Comparison of ENCODE assay signal across 9 cellular contexts in the genomic region with DNA sequence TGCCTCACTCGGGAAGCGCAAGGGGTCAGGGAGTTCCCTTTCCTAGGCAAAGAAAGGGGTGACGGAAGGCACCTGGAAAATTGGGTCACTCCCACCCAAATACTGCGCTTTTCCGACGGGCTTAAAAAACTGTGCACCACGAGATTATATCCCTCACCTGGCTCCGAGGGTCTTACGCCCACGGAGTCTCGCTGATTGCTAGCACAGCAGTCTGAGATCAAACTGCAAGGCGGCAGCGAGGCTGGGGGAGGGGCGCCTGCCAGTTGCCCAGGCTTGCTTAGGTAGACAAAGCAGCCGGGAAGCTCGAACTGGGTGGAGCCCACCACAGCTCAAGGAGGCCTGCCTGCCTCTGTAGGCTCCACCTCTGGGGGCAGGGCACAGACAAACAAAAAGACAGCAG. TPM values are rescaled to one million over a fixed set of nuclear protein-coding genes. Genes with fewer than 3 reads are reported as not detected.
DNase-seq lines count a peak whose midpoint lies in the region; ATAC-seq and TF ChIP-seq lines count a peak whose summit lies in the region.
"Not testable (repeated sequence)": the region's sequence is repeated elsewhere in the genome, so short reads cannot be mapped to it uniquely, and the experiment has no call there.
"Had no signal": no experiment of that assay in that cellular context is flagged by ENCODE, and none has a peak within 500 bp of the region (broad histone marks: within the 10 kb centered on the region; RNA-seq: fewer than 3 reads in every experiment).

No MANE protein-coding gene starts in this region.

- H3K4me1 Mint-ChIP-seq in WTC11: peaks cover 21% of the 10 kb centered on the region
- H3K4me1 Mint-ChIP-seq in endothelial cell (ENCODE audit: unreplicated experiment): not testable (repeated sequence)

- H3K27ac Mint-ChIP-seq in WTC11: peak overlapping the region; percentile 94
- not testable (repeated sequence) for H3K27ac Mint-ChIP-seq in endothelial cell (ENCODE audit: unreplicated experiment)

- not testable (repeated sequence) for H3K9me3 ChIP-seq in HUES64 (ENCODE audit: insufficient read depth, low read depth, low read length); iPS-15b (ENCODE audit: control insufficient read depth, insufficient read depth, low read length); mesodermal cell (ENCODE audit: control insufficient read depth, low read length); neuronal stem cell (replicated peaks in 1 of 2; ENCODE audit: control insufficient read depth in 2 of 2, insufficient read depth in 1 of 2, low read depth in 1 of 2, low read length in 2 of 2)

- H2AFZ ChIP-seq in neuronal stem cell (ENCODE audit: low read length): peak overlapping the region; percentile 81

- TF ChIP-seq CTCF in WTC11 (IDR thresholded peaks at IDR 0.05); endothelial cell (IDR thresholded peaks at IDR 0.05; ENCODE audit: unreplicated experiment): not testable (repeated sequence)

- H3K79me1 ChIP-seq in neuronal stem cell (ENCODE audit: low read depth, low read length): not testable (repeated sequence)

- not testable (repeated sequence) for H3K14ac ChIP-seq in neuronal stem cell (ENCODE audit: low read length)

- peak overlapping the region; percentile 88 for H3K9ac ChIP-seq in HUES64 (ENCODE audit: low read depth, low read length)
- H3K9ac ChIP-seq in iPS-15b (ENCODE audit: low read depth, low read length): peak overlapping the region; percentile 60
- H3K9ac ChIP-seq in neuronal stem cell (ENCODE audit: low read depth, low read length, poor library complexity): not testable (repeated sequence)

- peaks cover 16% of the 10 kb centered on the region for H3K4me1 ChIP-seq in HUES64 (ENCODE audit: insufficient read depth, low read length)
- not testable (repeated sequence) for H3K4me1 ChIP-seq in iPS-15b (ENCODE audit: control insufficient read depth, insufficient read depth, low read length); mesodermal cell (ENCODE audit: control insufficient read depth, insufficient read depth, low read length, poor library complexity, severe bottlenecking); neuronal stem cell (ENCODE audit: control insufficient read depth in 2 of 2, insufficient read depth in 1 of 2, low read depth in 1 of 2, low read length in 2 of 2)

- not testable (repeated sequence) for H2BK15ac ChIP-seq in neuronal stem cell (ENCODE audit: low read length)

- 4% methylated on average over 14 of the region's 16 CpGs for WGBS in HUES64
- WGBS in mesodermal cell (ENCODE audit: insufficient coverage in 2 of 2), 2 experiments: 19 to 20% methylated on average over 11 to 12 of the region's 16 CpGs
- no CpG with 5 or more reads among the region's 16 CpGs for WGBS in neuronal stem cell (ENCODE audit: extremely low coverage in 2 of 2, insufficient read length in 2 of 2, insufficient replicate concordance in 1 of 2), 2 donors

- H3K4me3 ChIP-seq in HUES64 (ENCODE audit: low read length) (peak overlapping the region; percentile 65), iPS-15b (ENCODE audit: low read depth, low read length) (peak overlapping the region; percentile 54), mesodermal cell (ENCODE audit: extremely low read depth, insufficient read depth, low read length, poor library complexity, severe bottlenecking) (peak overlapping the region; percentile 14), neuronal stem cell (ENCODE audit: low read length in 2 of 2) (peak overlapping the region; percentile 22 to 54)

- H3K9me3 Mint-ChIP-seq in WTC11; endothelial cell (ENCODE audit: unreplicated experiment): not testable (repeated sequence)

- not testable (repeated sequence) for H3K4ac ChIP-seq in neuronal stem cell (ENCODE audit: low read length)

- H2BK120ac ChIP-seq in neuronal stem cell (ENCODE audit: low read depth, low read length): not testable (repeated sequence)

- CTCF ChIA-PET in WTC11 (lab: Charles Lee): interaction anchor here (0.8 to 1.4 kb wide), 2 partner anchors 11 to 87 kb away, joined by 3 read pairs; no protein-coding TSS in a partner anchor

- not testable (repeated sequence) for H3K36me3 ChIP-seq in HUES64 (ENCODE audit: insufficient read depth, low read length); iPS-15b (ENCODE audit: control insufficient read depth, insufficient read depth, low read length); mesodermal cell (ENCODE audit: control insufficient read depth, insufficient read depth, low read length); neuronal stem cell (replicated peaks in 1 of 2; ENCODE audit: control insufficient read depth in 2 of 2, insufficient read depth in 2 of 2, low read length in 2 of 2)

- H3K36me3 Mint-ChIP-seq in WTC11; endothelial cell (ENCODE audit: low read depth, unreplicated experiment): not testable (repeated sequence)

- peak overlapping the region; percentile 28 for H3K18ac ChIP-seq in neuronal stem cell (ENCODE audit: low read length)

- H3K23ac ChIP-seq in neuronal stem cell (ENCODE audit: low read depth, low read length, poor library complexity): not testable (repeated sequence)

- not testable (repeated sequence) for H3K27me3 ChIP-seq in HUES64 (ENCODE audit: insufficient read depth, low read length); iPS-15b (ENCODE audit: control insufficient read depth, insufficient read depth, low read length); neuronal stem cell (ENCODE audit: control insufficient read depth in 3 of 3, insufficient read depth in 3 of 3, low read depth in 1 of 3, low read length in 3 of 3)

- not testable (repeated sequence) for H2BK5ac ChIP-seq in neuronal stem cell (ENCODE audit: low read length)

- H3K4me3 Mint-ChIP-seq in WTC11: peak overlapping the region; percentile 89
- peak overlapping the region; percentile 89 for H3K4me3 Mint-ChIP-seq in endothelial cell (ENCODE audit: unreplicated experiment)

- not testable (repeated sequence) for ATAC-seq in WTC11

- not testable (repeated sequence) for H4K8ac ChIP-seq in neuronal stem cell (ENCODE audit: low read depth, low read length)

- peak overlapping the region; percentile 58; the same call in 1 of the 2 replicates for H3K27ac ChIP-seq in HUES64 (ENCODE audit: low read depth, low read length)
- not testable (repeated sequence) for H3K27ac ChIP-seq in mesodermal cell (ENCODE audit: low read depth, low read length, severe bottlenecking); neuronal stem cell (replicated peaks; ENCODE audit: low read length)

- peak overlapping the region; percentile 40 for H3K4me2 ChIP-seq in neuronal stem cell (ENCODE audit: insufficient read depth, low read length, poor library complexity, severe bottlenecking)

- H4K91ac ChIP-seq in neuronal stem cell (ENCODE audit: low read depth, low read length, poor library complexity): not testable (repeated sequence)

- DNase-seq in ELF-1 (ENCODE audit: low read depth, low spot score) (peak; percentile 77), WTC11 (ENCODE audit: low spot score) (peak; percentile 62), endothelial cell (ENCODE audit: low spot score) (peak; percentile 33)
- DNase-seq in neuronal stem cell (ENCODE audit: low spot score): not testable (repeated sequence)

- H2BK12ac ChIP-seq in neuronal stem cell (ENCODE audit: low read length): not testable (repeated sequence)

- not testable (repeated sequence) for H2AK5ac ChIP-seq in neuronal stem cell (ENCODE audit: low read depth, low read length)

- H3K27me3 Mint-ChIP-seq in WTC11 (ENCODE audit: low read depth); endothelial cell (ENCODE audit: unreplicated experiment): not testable (repeated sequence)

- POLR2A ChIA-PET in WTC11 (lab: Charles Lee): not testable (repeated sequence)

TF ChIP-seq in WTC11, 78 proteins besides CTCF, POLR2A, EP300 and RAD21:
- TF ChIP-seq, protein P1, sequence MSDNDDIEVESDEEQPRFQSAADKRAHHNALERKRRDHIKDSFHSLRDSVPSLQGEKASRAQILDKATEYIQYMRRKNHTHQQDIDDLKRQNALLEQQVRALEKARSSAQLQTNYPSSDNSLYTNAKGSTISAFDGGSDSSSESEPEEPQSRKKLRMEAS (CRISPR knock-in tag; IDR thresholded peaks at IDR 0.05): peak; percentile 22; the same call in 1 of the 2 replicates
- TF ChIP-seq, protein P2, sequence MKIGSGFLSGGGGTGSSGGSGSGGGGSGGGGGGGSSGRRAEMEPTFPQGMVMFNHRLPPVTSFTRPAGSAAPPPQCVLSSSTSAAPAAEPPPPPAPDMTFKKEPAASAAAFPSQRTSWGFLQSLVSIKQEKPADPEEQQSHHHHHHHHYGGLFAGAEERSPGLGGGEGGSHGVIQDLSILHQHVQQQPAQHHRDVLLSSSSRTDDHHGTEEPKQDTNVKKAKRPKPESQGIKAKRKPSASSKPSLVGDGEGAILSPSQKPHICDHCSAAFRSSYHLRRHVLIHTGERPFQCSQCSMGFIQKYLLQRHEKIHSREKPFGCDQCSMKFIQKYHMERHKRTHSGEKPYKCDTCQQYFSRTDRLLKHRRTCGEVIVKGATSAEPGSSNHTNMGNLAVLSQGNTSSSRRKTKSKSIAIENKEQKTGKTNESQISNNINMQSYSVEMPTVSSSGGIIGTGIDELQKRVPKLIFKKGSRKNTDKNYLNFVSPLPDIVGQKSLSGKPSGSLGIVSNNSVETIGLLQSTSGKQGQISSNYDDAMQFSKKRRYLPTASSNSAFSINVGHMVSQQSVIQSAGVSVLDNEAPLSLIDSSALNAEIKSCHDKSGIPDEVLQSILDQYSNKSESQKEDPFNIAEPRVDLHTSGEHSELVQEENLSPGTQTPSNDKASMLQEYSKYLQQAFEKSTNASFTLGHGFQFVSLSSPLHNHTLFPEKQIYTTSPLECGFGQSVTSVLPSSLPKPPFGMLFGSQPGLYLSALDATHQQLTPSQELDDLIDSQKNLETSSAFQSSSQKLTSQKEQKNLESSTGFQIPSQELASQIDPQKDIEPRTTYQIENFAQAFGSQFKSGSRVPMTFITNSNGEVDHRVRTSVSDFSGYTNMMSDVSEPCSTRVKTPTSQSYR (CRISPR knock-in tag; IDR thresholded peaks at IDR 0.05): peak; percentile 74; the same call in 1 of the 2 replicates
TF ChIP-seq in WTC11: peak in this region for 2; not testable (repeated sequence) for 76.

RNA-seq across cellular contexts. Expression of a gene that starts 23.2 kb away (rescaled TPM):
- 25.8 TPM for polyA plus RNA-seq in HUES64 (2013, experiment 1 of 2)
- 31.7 TPM for polyA plus RNA-seq in HUES64 (2013, experiment 2 of 2)
- total RNA-seq in WTC11 (2021) (52.1 to 58.4 TPM (median 55.8 TPM) in 3 replicates), endothelial cell (ENCODE audit: unreplicated experiment) (116 TPM)
- 49.4 TPM for polyA plus RNA-seq in mesodermal cell (2013, experiment 1 of 2)
- 48.0 TPM for polyA plus RNA-seq in mesodermal cell (2013, experiment 2 of 2)
- 21.3 TPM for polyA plus RNA-seq in neuronal stem cell (2013, experiment 1 of 2)
- 21.3 TPM for polyA plus RNA-seq in neuronal stem cell (2013, experiment 2 of 2)
- polyA plus RNA-seq: CD4-positive, CD25-positive, alpha-beta regulatory T cell; K562 had no signal

Comparison
In these comparisons a context has a peak if more than half of its experiments do, and no peak if none do; other contexts are left out.
1. H3K4me3 ChIP-seq: peak in every context shown above with its lines; median percentile 65 in HUES64; 54 in iPS-15b; 38 in neuronal stem cell; 14 in mesodermal cell.